ENCODE assay signal across 9 cellular contexts in the genomic region with DNA sequence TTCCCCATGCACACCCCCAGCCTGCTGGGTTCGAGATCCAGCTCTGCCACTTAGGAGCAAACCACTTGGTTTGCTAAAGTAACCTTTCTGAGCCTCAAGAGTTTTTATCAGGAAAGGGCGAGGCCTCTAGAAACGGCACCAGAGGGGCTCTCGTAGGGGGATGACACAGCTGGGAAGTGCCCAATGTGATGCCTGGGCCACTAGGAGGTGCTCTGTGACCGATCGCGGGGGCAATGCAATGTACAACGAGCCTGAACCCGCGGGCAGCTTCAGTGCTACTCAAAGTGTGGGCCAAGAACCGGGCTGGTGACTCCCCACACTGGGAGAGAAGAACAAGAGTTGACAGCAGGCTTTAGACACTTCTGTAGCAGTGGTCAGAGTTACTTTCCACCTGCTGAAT. TPM values are rescaled to one million over a fixed set of nuclear protein-coding genes. Genes with fewer than 3 reads are reported as not detected.
DNase-seq lines count a peak whose midpoint lies in the region; ATAC-seq, FAIRE-seq and TF ChIP-seq lines count a peak whose summit lies in the region.
"Had no signal": no experiment of that assay in that cellular context is flagged by ENCODE, and none has a peak within 500 bp of the region (broad histone marks: within the 10 kb centered on the region; RNA-seq: fewer than 3 reads in every experiment).

No MANE protein-coding gene starts in this region.

- H3K27ac Mint-ChIP-seq in activated naive CD8-positive, alpha-beta T cell treated with anti-CD3 and anti-CD28 coated beads, Interleukin-2, amount 10 ng/mL, durations not matched to agents 7 days and 5 days: no peak overlapping the region

- H3K9me3 ChIP-seq in A549 (no peaks in the 10 kb centered on the region), mucosa of descending colon (no peaks in the 10 kb centered on the region), sigmoid colon (no peaks in the 10 kb centered on the region)

- TF ChIP-seq EP300 in A549 (IDR thresholded peaks at IDR 0.05): no peak
- TF ChIP-seq EP300 in sigmoid colon (IDR thresholded peaks at IDR 0.05): no peak

- POLR2A ChIA-PET in A549 (lab: Yijun Ruan, JAX): no interaction called here
- POLR2A ChIA-PET in activated naive CD8-positive, alpha-beta T cell treated with anti-CD3 and anti-CD28 coated beads, Interleukin-2, amount 10 ng/mL, durations not matched to agents 7 days and 5 days (lab: Charles Lee): no interaction called here

- CTCF ChIA-PET in A549 (lab: Yijun Ruan, JAX): interaction anchor here (0.8 to 2.1 kb wide), 7 partner anchors 9 to 560 kb away, joined by 3 to 7 read pairs (median 3); no protein-coding TSS in a partner anchor

- no peaks in the 10 kb centered on the region for H3K27me3 ChIP-seq in sigmoid colon

- DNase-seq in A549 (ENCODE audit: low read depth in 1 of 2, low spot score in 1 of 2) (peak in 1 of 2 experiments; percentile 53), NOMO-1 treated with dmso at 0.1 percent for 144 hours (lab: John Stamatoyannopoulos, UW; ENCODE audit: unreplicated experiment) (peak; percentile 8), mucosa of descending colon (peak in 2 of 3 donors; percentile 40 to 62), sigmoid colon (no peak), H54 (ENCODE audit: insufficient read length, low spot score) (no peak)
- DNase-seq in activated naive CD8-positive, alpha-beta T cell treated with anti-CD3 and anti-CD28 coated beads, Interleukin-2, amount 10 ng/mL, durations not matched to agents 7 days and 5 days: peak; percentile 51

- TF ChIP-seq RAD21 in A549 (conservative IDR thresholded peaks at IDR 0.05 in 1 of 2, IDR thresholded peaks at IDR 0.05 in 1 of 2): peak in 1 of 2 experiments; percentile 64; a peak in 2 of 5 replicates

- H3K4me3 Mint-ChIP-seq in activated naive CD8-positive, alpha-beta T cell treated with anti-CD3 and anti-CD28 coated beads, Interleukin-2, amount 10 ng/mL, durations not matched to agents 7 days and 5 days: no peak overlapping the region
- H3K4me3 Mint-ChIP-seq: central memory CD8-positive, alpha-beta T cell had no signal

- no peaks in the 10 kb centered on the region for H3K36me3 ChIP-seq in mucosa of descending colon (ENCODE audit: low read depth)
- H3K36me3 ChIP-seq in sigmoid colon: no peaks in the 10 kb centered on the region

- WGBS in A549 (ENCODE audit: missing lambda C conversion rate): 9% methylated on average over 11 of the region's 11 CpGs
- 9 to 14% methylated on average over 11 of the region's 11 CpGs for WGBS in sigmoid colon, 2 donors

- peaks cover 7% of the 10 kb centered on the region for H3K27me3 Mint-ChIP-seq in activated naive CD8-positive, alpha-beta T cell treated with anti-CD3 and anti-CD28 coated beads, Interleukin-2, amount 10 ng/mL, durations not matched to agents 7 days and 5 days
- H3K27me3 Mint-ChIP-seq: central memory CD8-positive, alpha-beta T cell had no signal

- intact Hi-C loops in mucosa of descending colon (cut with DNase I, micrococcal nuclease) (no loop called here), sigmoid colon (cut with DNase I) (no loop called here)

- H3K4me1 Mint-ChIP-seq in activated naive CD8-positive, alpha-beta T cell treated with anti-CD3 and anti-CD28 coated beads, Interleukin-2, amount 10 ng/mL, durations not matched to agents 7 days and 5 days: peaks cover 1% of the 10 kb centered on the region
- H3K4me1 Mint-ChIP-seq: central memory CD8-positive, alpha-beta T cell had no signal

- peak; percentile 62 to 86; a peak in 3 of 6 replicates for ATAC-seq in A549
- peak; percentile 71 for ATAC-seq in GM18502 (IDR thresholded peaks at IDR 0.05; ENCODE audit: poor library complexity, unreplicated experiment)
- peak; percentile 84 for ATAC-seq in activated naive CD8-positive, alpha-beta T cell treated with anti-CD3 and anti-CD28 coated beads, Interleukin-2, amount 10 ng/mL, durations not matched to agents 7 days and 5 days (ENCODE audit: low read depth)
- peak; percentile 83 for ATAC-seq in mucosa of descending colon
- no peak for ATAC-seq in GM19035 (IDR thresholded peaks at IDR 0.05; ENCODE audit: unreplicated experiment)

- H3K27ac ChIP-seq in A549 (no peak overlapping the region), sigmoid colon (no peak overlapping the region)

- FAIRE-seq in A549 (lab: Jason Lieb, UNC): no peak
- FAIRE-seq in H54 (lab: Jason Lieb, UNC): no peak

- H3K36me3 Mint-ChIP-seq in activated naive CD8-positive, alpha-beta T cell treated with anti-CD3 and anti-CD28 coated beads, Interleukin-2, amount 10 ng/mL, durations not matched to agents 7 days and 5 days: no peaks in the 10 kb centered on the region

- H3K4me3 ChIP-seq in A549: no peak overlapping the region
- no peak overlapping the region for H3K4me3 ChIP-seq in mucosa of descending colon
- no peak overlapping the region for H3K4me3 ChIP-seq in sigmoid colon

- H3K4me1 ChIP-seq in A549 (no peaks in the 10 kb centered on the region), mucosa of descending colon (ENCODE audit: low read depth) (no peaks in the 10 kb centered on the region), sigmoid colon (no peaks in the 10 kb centered on the region)

- TF ChIP-seq POLR2A in A549 (IDR thresholded peaks at IDR 0.05; ENCODE audit: low read length) (no peak), sigmoid colon (IDR thresholded peaks at IDR 0.05) (no peak), H54 (IDR thresholded peaks at IDR 0.05; ENCODE audit: low read depth, low read length) (no peak)

- no peak overlapping the region for H3K4me2 ChIP-seq in A549

- no peaks in the 10 kb centered on the region for H3K9me3 Mint-ChIP-seq in activated naive CD8-positive, alpha-beta T cell treated with anti-CD3 and anti-CD28 coated beads, Interleukin-2, amount 10 ng/mL, durations not matched to agents 7 days and 5 days
- H3K9me3 Mint-ChIP-seq: central memory CD8-positive, alpha-beta T cell had no signal

- peak; percentile 42 for TF ChIP-seq CTCF in A549 (IDR thresholded peaks at IDR 0.05)
- peak; percentile 17 for TF ChIP-seq CTCF in mucosa of descending colon (IDR thresholded peaks at IDR 0.05)
- TF ChIP-seq CTCF in sigmoid colon (IDR thresholded peaks at IDR 0.05): peak in 1 of 4 experiments; percentile 14

TF ChIP-seq in A549, 52 proteins besides CTCF, POLR2A, EP300 and RAD21 (continues in another document):
- TF ChIP-seq HOXA7 (CRISPR knock-in tag; IDR thresholded peaks at IDR 0.05): no peak
- TF ChIP-seq, protein P1, sequence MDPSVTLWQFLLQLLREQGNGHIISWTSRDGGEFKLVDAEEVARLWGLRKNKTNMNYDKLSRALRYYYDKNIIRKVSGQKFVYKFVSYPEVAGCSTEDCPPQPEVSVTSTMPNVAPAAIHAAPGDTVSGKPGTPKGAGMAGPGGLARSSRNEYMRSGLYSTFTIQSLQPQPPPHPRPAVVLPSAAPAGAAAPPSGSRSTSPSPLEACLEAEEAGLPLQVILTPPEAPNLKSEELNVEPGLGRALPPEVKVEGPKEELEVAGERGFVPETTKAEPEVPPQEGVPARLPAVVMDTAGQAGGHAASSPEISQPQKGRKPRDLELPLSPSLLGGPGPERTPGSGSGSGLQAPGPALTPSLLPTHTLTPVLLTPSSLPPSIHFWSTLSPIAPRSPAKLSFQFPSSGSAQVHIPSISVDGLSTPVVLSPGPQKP (IDR thresholded peaks at IDR 0.05; ENCODE audit: low read depth, low read length): no peak

RNA-seq across cellular contexts. Expression of a gene that starts 9.4 kb away (rescaled TPM):
- polyA plus RNA-seq in A549 (2011; rRNA removed): not detected in 2 replicates
- not detected in 2 replicates for polyA plus RNA-seq in A549 (2012; cell fraction: cytosol; rRNA removed)
- not detected in 2 replicates for polyA plus RNA-seq in A549 (2012; cell fraction: nucleus; rRNA removed)
- not detected in 3 replicates for polyA plus RNA-seq in A549 (2017; fragmentation: RNase III; extraction: RNeasy Plus Mini Kit Qiagen cat#74134 plus additional on column Dnase treatment)
- polyA minus RNA-seq in A549 (2011; rRNA and poly(A)+ RNA removed): not detected in 2 replicates
- not detected for total RNA-seq in activated naive CD8-positive, alpha-beta T cell treated with anti-CD3 and anti-CD28 coated beads, Interleukin-2, amount 10 ng/mL, durations not matched to agents 7 days and 5 days
- total RNA-seq in mucosa of descending colon: 1 to 10 TPM; 2.5 to 5.0 (median 3.3) TPM
- total RNA-seq in sigmoid colon: 10 to 100 TPM in 3 of 4 donors, 1 to 10 TPM in 1; 4.6 to 15.7 (median 13.4) TPM
- polyA plus RNA-seq in sigmoid colon: 1 to 10 TPM; 2.5 to 6.6 (median 2.7) TPM

RNA-seq across cellular contexts. Expression of a gene that starts 15.3 kb away (rescaled TPM):
- 30.9 and 35.5 TPM in 2 replicates for polyA plus RNA-seq in A549 (2011; rRNA removed)
- 31.7 and 37.9 TPM in 2 replicates for polyA plus RNA-seq in A549 (2012; cell fraction: cytosol; rRNA removed)
- polyA plus RNA-seq in A549 (2012; cell fraction: nucleus; rRNA removed): 58.0 and 61.6 TPM in 2 replicates
- 29.6 to 33.4 TPM (median 31.7 TPM) in 3 replicates for polyA plus RNA-seq in A549 (2017; fragmentation: RNase III; extraction: RNeasy Plus Mini Kit Qiagen cat#74134 plus additional on column Dnase treatment)
- polyA minus RNA-seq in A549 (2011; rRNA and poly(A)+ RNA removed): 46.8 and 55.7 TPM in 2 replicates
- 10 to 100 TPM; 19.6 to 22.3 TPM for total RNA-seq in activated naive CD8-positive, alpha-beta T cell treated with anti-CD3 and anti-CD28 coated beads, Interleukin-2, amount 10 ng/mL, durations not matched to agents 7 days and 5 days
- 10 to 100 TPM; 17.7 to 32.2 (median 29.0) TPM for total RNA-seq in mucosa of descending colon
- 10 to 100 TPM in 3 of 4 donors, 1 to 10 TPM in 1; 9.7 to 30.4 (median 14.3) TPM for total RNA-seq in sigmoid colon
- 10 to 100 TPM in 1 of 3 donors, 1 to 10 TPM in 2; 2.4 to 35.0 (median 4.2) TPM for polyA plus RNA-seq in sigmoid colon

RNA-seq across cellular contexts. Expression of a gene that starts 22.6 kb away (rescaled TPM):
- polyA plus RNA-seq in A549 (2011; rRNA removed): 6.5 and 6.7 TPM in 2 replicates
- polyA plus RNA-seq in A549 (2012; cell fraction: cytosol; rRNA removed): 14.6 and 17.8 TPM in 2 replicates
- 44.4 and 60.0 TPM in 2 replicates for polyA plus RNA-seq in A549 (2012; cell fraction: nucleus; rRNA removed)
- 12.6 to 17.3 TPM (median 16.5 TPM) in 3 replicates for polyA plus RNA-seq in A549 (2017; fragmentation: RNase III; extraction: RNeasy Plus Mini Kit Qiagen cat#74134 plus additional on column Dnase treatment)
- polyA minus RNA-seq in A549 (2011; rRNA and poly(A)+ RNA removed): 6.8 and 8.2 TPM in 2 replicates
- total RNA-seq in activated naive CD8-positive, alpha-beta T cell treated with anti-CD3 and anti-CD28 coated beads, Interleukin-2, amount 10 ng/mL, durations not matched to agents 7 days and 5 days: 10 to 100 TPM; 18.2 to 19.9 TPM
- 10 to 100 TPM; 21.5 to 34.7 (median 24.9) TPM for total RNA-seq in mucosa of descending colon
- 10 to 100 TPM; 11.7 to 30.7 (median 17.1) TPM for total RNA-seq in sigmoid colon
- 10 to 100 TPM; 10.8 to 20.3 (median 14.8) TPM for polyA plus RNA-seq in sigmoid colon

RNA-seq across cellular contexts. Expression of a gene that starts 41.2 kb away (rescaled TPM):
- polyA plus RNA-seq in A549 (2011; rRNA removed): 14.8 and 15.5 TPM in 2 replicates
- 26.3 and 35.9 TPM in 2 replicates for polyA plus RNA-seq in A549 (2012; cell fraction: cytosol; rRNA removed)
- 35.2 and 51.4 TPM in 2 replicates for polyA plus RNA-seq in A549 (2012; cell fraction: nucleus; rRNA removed)
- 22.1 to 24.9 TPM (median 22.6 TPM) in 3 replicates for polyA plus RNA-seq in A549 (2017; fragmentation: RNase III; extraction: RNeasy Plus Mini Kit Qiagen cat#74134 plus additional on column Dnase treatment)
- polyA minus RNA-seq in A549 (2011; rRNA and poly(A)+ RNA removed): 16.2 and 19.1 TPM in 2 replicates
- 10 to 100 TPM; 10.4 to 11.4 TPM for total RNA-seq in activated naive CD8-positive, alpha-beta T cell treated with anti-CD3 and anti-CD28 coated beads, Interleukin-2, amount 10 ng/mL, durations not matched to agents 7 days and 5 days
- total RNA-seq in mucosa of descending colon: 1 to 10 TPM; 5.7 to 7.5 (median 7.0) TPM
- 10 to 100 TPM in 2 of 4 donors, 1 to 10 TPM in 2; 8.1 to 11.1 (median 9.6) TPM for total RNA-seq in sigmoid colon
- polyA plus RNA-seq in sigmoid colon: 1 to 10 TPM; 4.2 to 9.8 (median 7.2) TPM

Comparison
In these comparisons a context has a peak if more than half of its experiments do, and no peak if none do; other contexts are left out.
1. DNase-seq: peak in NOMO-1 treated with dmso at 0.1 percent for 144 hours (single experiment), activated naive CD8-positive, alpha-beta T cell treated with anti-CD3 and anti-CD28 coated beads, Interleukin-2, amount 10 ng/mL, durations not matched to agents 7 days and 5 days (single experiment) and mucosa of descending colon (2 of 3); none in sigmoid colon (single experiment) and H54 (single experiment).